In genomic region chr10:80541144-80541750, GRCh38 we compare ENCODE assay signal across 8 cellular contexts. TPM values are rescaled to one million over a fixed set of nuclear protein-coding genes. Genes with fewer than 3 reads are reported as not detected.
DNase-seq lines count a peak whose midpoint lies in the region; ATAC-seq and TF ChIP-seq lines count a peak whose summit lies in the region.

No MANE protein-coding gene starts in this region.

- H3K9ac ChIP-seq in neuronal stem cell (ENCODE audit: low read depth, low read length, poor library complexity): no peak overlapping the region

- no peak overlapping the region for H3K27ac ChIP-seq in neuronal stem cell (replicated peaks; ENCODE audit: low read length)
- H3K27ac ChIP-seq in RWPE1: no peak overlapping the region

- no peak overlapping the region for H4K8ac ChIP-seq in neuronal stem cell (ENCODE audit: low read depth, low read length)

- no peak overlapping the region for H2BK5ac ChIP-seq in neuronal stem cell (ENCODE audit: low read length)

- H3K4me3 Mint-ChIP-seq in T-helper 17 cell (no peak overlapping the region), chondrocyte (ENCODE audit: unreplicated experiment) (no peak overlapping the region)

- H3K4me1 ChIP-seq in neuronal stem cell (ENCODE audit: control insufficient read depth in 2 of 2, insufficient read depth in 1 of 2, low read depth in 1 of 2, low read length in 2 of 2): peaks cover 0 to 16% of the 10 kb centered on the region in 2 donors

- H3K27me3 ChIP-seq in neuronal stem cell (ENCODE audit: control insufficient read depth in 3 of 3, insufficient read depth in 3 of 3, low read depth in 1 of 3, low read length in 3 of 3): peaks cover 0 to 1% (median 0%) of the 10 kb centered on the region in 3 experiments

- H3K9me3 ChIP-seq in T-helper 17 cell (ENCODE audit: control insufficient read depth, low read length, poor library complexity, severe bottlenecking): no peaks in the 10 kb centered on the region
- peaks cover 0 to 3% of the 10 kb centered on the region in 2 donors for H3K9me3 ChIP-seq in neuronal stem cell (replicated peaks in 1 of 2; ENCODE audit: control insufficient read depth in 2 of 2, insufficient read depth in 1 of 2, low read depth in 1 of 2, low read length in 2 of 2)

- H3K4ac ChIP-seq in neuronal stem cell (ENCODE audit: low read length): no peak overlapping the region

- POLR2A ChIA-PET in RWPE1 (lab: Yijun Ruan, JAX; ENCODE audit: low non-redundant PET): no interaction called here

- H2BK15ac ChIP-seq in neuronal stem cell (ENCODE audit: low read length): no peak overlapping the region

- no peaks in the 10 kb centered on the region for H3K27me3 Mint-ChIP-seq in T-helper 17 cell
- H3K27me3 Mint-ChIP-seq in chondrocyte (ENCODE audit: low read depth): peaks cover 13% of the 10 kb centered on the region

- no peak for TF ChIP-seq CTCF in RWPE1 (conservative IDR thresholded peaks at IDR 0.05; ENCODE audit: low read depth)
- no peak for TF ChIP-seq CTCF in chondrocyte (IDR thresholded peaks at IDR 0.05)

- H2BK120ac ChIP-seq in neuronal stem cell (ENCODE audit: low read depth, low read length): no peak overlapping the region

- peak; percentile 50 for ATAC-seq in GM19043 (IDR thresholded peaks at IDR 0.05; ENCODE audit: low read depth, unreplicated experiment)
- ATAC-seq in HG02763 (IDR thresholded peaks at IDR 0.05; ENCODE audit: unreplicated experiment): peak; percentile 40
- no peak for ATAC-seq in T-helper 17 cell

- H3K4me2 ChIP-seq in neuronal stem cell (ENCODE audit: insufficient read depth, low read length, poor library complexity, severe bottlenecking): no peak overlapping the region

- H3K18ac ChIP-seq in neuronal stem cell (ENCODE audit: low read length): peak overlapping the region; percentile 81

- TF ChIP-seq POLR2A in erythroblast (IDR thresholded peaks at IDR 0.05; ENCODE audit: low read length): no peak

- H2BK12ac ChIP-seq in neuronal stem cell (ENCODE audit: low read length): no peak overlapping the region

- H3K23ac ChIP-seq in neuronal stem cell (ENCODE audit: low read depth, low read length, poor library complexity): no peak overlapping the region

- no peak overlapping the region for H2AK5ac ChIP-seq in neuronal stem cell (ENCODE audit: low read depth, low read length)

- no peak overlapping the region for H4K91ac ChIP-seq in neuronal stem cell (ENCODE audit: low read depth, low read length, poor library complexity)

- no peak overlapping the region for H3K14ac ChIP-seq in neuronal stem cell (ENCODE audit: low read length)

- H3K27ac Mint-ChIP-seq in T-helper 17 cell (peak overlapping the region; percentile 88), chondrocyte (ENCODE audit: unreplicated experiment) (no peak overlapping the region)

- H2AFZ ChIP-seq in neuronal stem cell (ENCODE audit: low read length): no peak overlapping the region

- H3K36me3 Mint-ChIP-seq in T-helper 17 cell (ENCODE audit: low read depth): peaks cover 7% of the 10 kb centered on the region
- no peaks in the 10 kb centered on the region for H3K36me3 Mint-ChIP-seq in chondrocyte (ENCODE audit: low read depth)

- H3K79me1 ChIP-seq in neuronal stem cell (ENCODE audit: low read depth, low read length): peaks cover 2% of the 10 kb centered on the region

- H3K36me3 ChIP-seq in neuronal stem cell (replicated peaks in 1 of 2; ENCODE audit: control insufficient read depth in 2 of 2, insufficient read depth in 2 of 2, low read length in 2 of 2): no peaks in the 10 kb centered on the region

- CTCF ChIA-PET in RWPE1 (lab: Yijun Ruan, JAX): no interaction called here

- WGBS in neuronal stem cell (ENCODE audit: extremely low coverage in 2 of 2, insufficient read length in 2 of 2, insufficient replicate concordance in 1 of 2), 2 donors: no CpG with 5 or more reads among the region's 6 CpGs

- H3K4me3 ChIP-seq in neuronal stem cell (ENCODE audit: low read length in 2 of 2): no peak overlapping the region

- no peaks in the 10 kb centered on the region for H3K9me3 Mint-ChIP-seq in chondrocyte (ENCODE audit: low read depth)

- DNase-seq in T-helper 17 cell (no peak), neuronal stem cell (ENCODE audit: low spot score) (no peak), RWPE1 (ENCODE audit: low spot score) (no peak), SW 1271 (lab: John Stamatoyannopoulos, UW) (no peak), erythroblast (lab: John Stamatoyannopoulos, UW) (no peak), chondrocyte (ENCODE audit: low spot score) (no peak)

- H3K4me1 Mint-ChIP-seq in T-helper 17 cell: peaks cover 10% of the 10 kb centered on the region
- H3K4me1 Mint-ChIP-seq in chondrocyte (ENCODE audit: low read depth): peaks cover 3% of the 10 kb centered on the region

RNA-seq across cellular contexts. Expression of gene SH2D4B, which starts 3.5 kb away (rescaled TPM):
- total RNA-seq in T-helper 17 cell (under 1 TPM; 0.18 to 0.30 TPM), chondrocyte (0.07 TPM in 1 of 3 replicates, not detected in the others)
- 0.04 TPM for polyA plus RNA-seq in neuronal stem cell (2013, experiment 1 of 2)
- 0.04 TPM for polyA plus RNA-seq in neuronal stem cell (2013, experiment 2 of 2)
